ENCODE assay signal across 8 cellular contexts in genomic region chr3:11770477-11771381, GRCh38.
DNase-seq lines count a peak whose midpoint lies in the region; ATAC-seq and TF ChIP-seq lines count a peak whose summit lies in the region.

No MANE protein-coding gene starts in this region.

- CTCF ChIA-PET in activated CD8-positive, alpha-beta memory T cell treated with anti-CD3 and anti-CD28 coated beads, Interleukin-2, amount 10 ng/mL, durations not matched to agents 7 days and 5 days (lab: Charles Lee), result interaction anchor here (0.7 to 1.7 kb wide), 8 partner anchors 9 to 127 kb away, joined by 3 to 10 read pairs (median 3); partner anchors contain the start of gene VGLL4

- H3K36me3 Mint-ChIP-seq in activated CD8-positive, alpha-beta memory T cell treated with anti-CD3 and anti-CD28 coated beads, Interleukin-2, amount 10 ng/mL, durations not matched to agents 7 days and 5 days, result peaks cover 6% of the 10 kb centered on the region
- H3K36me3 Mint-ChIP-seq in endodermal cell (ENCODE audit: low read depth), result no peaks in the 10 kb centered on the region

- peak overlapping the region; percentile 88 for H3K27ac Mint-ChIP-seq in activated CD8-positive, alpha-beta memory T cell treated with anti-CD3 and anti-CD28 coated beads, Interleukin-2, amount 10 ng/mL, durations not matched to agents 7 days and 5 days
- H3K27ac Mint-ChIP-seq in endodermal cell, result peak overlapping the region; percentile 79

- 44% methylated on average over 12 to 20 of the region's 20 CpGs for WGBS in endodermal cell (ENCODE audit: insufficient coverage in 1 of 2, insufficient read length in 1 of 2), 2 experiments

- no peaks in the 10 kb centered on the region for H3K36me3 ChIP-seq in endodermal cell (ENCODE audit: control insufficient read depth, insufficient read depth, low read length)

- H3K9ac ChIP-seq in endodermal cell (ENCODE audit: extremely low read depth, low read length, poor library complexity, severe bottlenecking), result peak overlapping the region; percentile 26

- no peaks in the 10 kb centered on the region for H3K27me3 ChIP-seq in endodermal cell (ENCODE audit: control insufficient read depth, insufficient read depth, low read length, poor library complexity, severe bottlenecking)

- TF ChIP-seq CTCF in AG10803 (conservative IDR thresholded peaks at IDR 0.05; ENCODE audit: low read length), result no peak
- TF ChIP-seq CTCF in endodermal cell (conservative IDR thresholded peaks at IDR 0.05), result no peak

- DNase-seq in AG10803 (ENCODE audit: low read depth), result peak; percentile 88
- peak; percentile 72 for DNase-seq in GM19238 (ENCODE audit: insufficient read length, low spot score)
- DNase-seq in NCI-H748 treated with DMSO at 0.1 percent for 48 hours (lab: John Stamatoyannopoulos, UW), result peak; percentile 30
- DNase-seq in activated CD8-positive, alpha-beta memory T cell treated with anti-CD3 and anti-CD28 coated beads, Interleukin-2, amount 10 ng/mL, durations not matched to agents 7 days and 5 days, result peak; percentile 95
- peak; percentile 95 for DNase-seq in endodermal cell
- DNase-seq in mucosa of gallbladder (ENCODE audit: low spot score), result peak; percentile 93
- peak; percentile 41 for DNase-seq in stimulated activated CD8-positive, alpha-beta memory T cell treated with anti-CD3 and anti-CD28 coated beads, Interleukin-4, amount 100 ng/mL, for 24 hours (ENCODE audit: low read depth)

- H3K9me3 ChIP-seq in endodermal cell (ENCODE audit: control insufficient read depth, low read length), result no peaks in the 10 kb centered on the region

- ATAC-seq in HG03378 (IDR thresholded peaks at IDR 0.05; ENCODE audit: unreplicated experiment), result peak; percentile 99
- ATAC-seq in activated CD8-positive, alpha-beta memory T cell treated with anti-CD3 and anti-CD28 coated beads, Interleukin-2, amount 10 ng/mL, durations not matched to agents 7 days and 5 days, result peak; percentile 100

- H3K4me3 ChIP-seq in AG10803 (ENCODE audit: low read length), result peak overlapping the region; percentile 34
- H3K4me3 ChIP-seq in endodermal cell (ENCODE audit: low read length), result peak overlapping the region; percentile 42

- H3K9me3 Mint-ChIP-seq in activated CD8-positive, alpha-beta memory T cell treated with anti-CD3 and anti-CD28 coated beads, Interleukin-2, amount 10 ng/mL, durations not matched to agents 7 days and 5 days (ENCODE audit: low read depth), result no peaks in the 10 kb centered on the region
- H3K9me3 Mint-ChIP-seq in endodermal cell, result no peaks in the 10 kb centered on the region

- peaks cover 29% of the 10 kb centered on the region for H3K4me1 Mint-ChIP-seq in activated CD8-positive, alpha-beta memory T cell treated with anti-CD3 and anti-CD28 coated beads, Interleukin-2, amount 10 ng/mL, durations not matched to agents 7 days and 5 days
- H3K4me1 Mint-ChIP-seq in endodermal cell, result peaks cover 13% of the 10 kb centered on the region

- no peaks in the 10 kb centered on the region for H3K4me1 ChIP-seq in endodermal cell (ENCODE audit: control insufficient read depth, insufficient read depth, low read length)

- H3K4me3 Mint-ChIP-seq in activated CD8-positive, alpha-beta memory T cell treated with anti-CD3 and anti-CD28 coated beads, Interleukin-2, amount 10 ng/mL, durations not matched to agents 7 days and 5 days, result peak overlapping the region; percentile 19
- peak overlapping the region; percentile 35 for H3K4me3 Mint-ChIP-seq in endodermal cell

- no peaks in the 10 kb centered on the region for H3K27me3 Mint-ChIP-seq in activated CD8-positive, alpha-beta memory T cell treated with anti-CD3 and anti-CD28 coated beads, Interleukin-2, amount 10 ng/mL, durations not matched to agents 7 days and 5 days
- H3K27me3 Mint-ChIP-seq in endodermal cell (ENCODE audit: insufficient read depth), result peaks cover 28% of the 10 kb centered on the region

- H3K27ac ChIP-seq in endodermal cell (ENCODE audit: low read depth, low read length), result no peak overlapping the region

Comparison
In these comparisons a context has a peak if more than half of its experiments do, and no peak if none do; other contexts are left out.
1. DNase-seq: peak in every context shown above with its lines; median percentile 95 in activated CD8-positive, alpha-beta memory T cell treated with anti-CD3 and anti-CD28 coated beads, Interleukin-2, amount 10 ng/mL, durations not matched to agents 7 days and 5 days; 95 in endodermal cell; 93 in mucosa of gallbladder; 88 in AG10803; 72 in GM19238; 41 in stimulated activated CD8-positive, alpha-beta memory T cell treated with anti-CD3 and anti-CD28 coated beads, Interleukin-4, amount 100 ng/mL, for 24 hours; 30 in NCI-H748 treated with DMSO at 0.1 percent for 48 hours.